In the genomic region with DNA sequence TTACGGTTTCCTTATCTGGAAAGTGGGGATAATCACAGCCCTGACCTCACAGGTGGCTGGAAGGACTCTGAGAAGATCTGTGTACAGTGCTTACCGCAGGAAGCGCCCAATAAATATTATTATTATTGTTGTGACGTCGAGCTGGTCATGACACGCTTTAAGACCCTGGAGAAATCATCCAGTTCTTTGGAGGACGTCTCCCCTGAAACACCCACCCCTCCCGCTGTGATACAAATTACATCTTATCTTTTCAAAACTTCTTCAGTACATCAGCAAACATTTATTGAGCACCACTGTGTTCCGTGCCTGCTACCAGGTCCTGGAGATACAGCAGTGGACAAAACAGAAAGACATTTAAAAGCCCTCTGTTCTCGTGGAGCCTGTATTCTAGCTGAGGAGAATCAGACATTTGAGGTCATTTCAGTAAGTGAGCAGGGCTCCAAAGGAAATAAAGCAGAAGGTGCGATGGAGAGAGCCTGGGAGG, we compare ENCODE assay signal across 9 cellular contexts.
DNase-seq lines count a peak whose midpoint lies in the region; ATAC-seq and TF ChIP-seq lines count a peak whose summit lies in the region.
"Had no signal": no experiment of that assay in that cellular context is flagged by ENCODE, and none has a peak within 500 bp of the region (broad histone marks: within the 10 kb centered on the region; RNA-seq: fewer than 3 reads in every experiment).

No MANE protein-coding gene starts in this region.

- H2BK12ac ChIP-seq in trophoblast cell (ENCODE audit: low read length): peak overlapping the region; percentile 8

- DNase-seq in WERI-Rb-1: no peak
- peak; percentile 57 to 81 for DNase-seq in fibroblast of lung (ENCODE audit: low read depth in 2 of 2)
- DNase-seq in trophoblast cell: no peak
- no peak for DNase-seq in DMS114 treated with DMSO at 0.1 percent for 48 hours (lab: John Stamatoyannopoulos, UW; ENCODE audit: unreplicated experiment)
- DNase-seq in activated effector memory CD4-positive, alpha-beta T cell treated with anti-CD3 and anti-CD28 coated beads, Interleukin-2, amount 50 U/mL, for 16 hours: no peak
- DNase-seq in iPS-NIHi7 (ENCODE audit: extremely low spot score): no peak

- H2BK120ac ChIP-seq in trophoblast cell (ENCODE audit: insufficient read depth, low read length, poor library complexity): no peak overlapping the region

- H2AK5ac ChIP-seq in trophoblast cell (ENCODE audit: low read length): no peak overlapping the region

- H2AFZ ChIP-seq in fibroblast of lung (ENCODE audit: low read length): no peak overlapping the region
- no peak overlapping the region for H2AFZ ChIP-seq in trophoblast cell (ENCODE audit: insufficient read depth, low read length, poor library complexity)

- no peak overlapping the region for H3K23ac ChIP-seq in trophoblast cell (ENCODE audit: low read length)

- no peak for ATAC-seq in HG02884 (IDR thresholded peaks at IDR 0.05; ENCODE audit: unreplicated experiment)
- ATAC-seq: stimulated activated memory B cell treated with anti-CD40 and anti-IgM and Interleukin-4, amounts not matched to agents 10 μg/mL and 1 μg/mL and 100 μg/mL, for 72 hours had no signal

- H3K4ac ChIP-seq in trophoblast cell (ENCODE audit: low read depth, low read length): no peak overlapping the region

- no peak overlapping the region for H4K8ac ChIP-seq in trophoblast cell (ENCODE audit: low read depth, low read length)

- peak overlapping the region in 6 of 11 experiments; percentile 29 to 89 (median 70); a peak in 11 of 22 replicates for H3K4me2 ChIP-seq in BLaER1 treated with 17β-estradiol and CSF1 and Interleukin-3, amounts not matched to agents 10 nM and 100 nM
- H3K4me2 ChIP-seq in fibroblast of lung (ENCODE audit: extremely low read depth, insufficient read depth, low read length) (peak overlapping the region; percentile 75), trophoblast cell (ENCODE audit: low read length) (no peak overlapping the region)

- no peak overlapping the region for H2BK5ac ChIP-seq in trophoblast cell (ENCODE audit: low read depth, low read length, poor library complexity)

- no CpG with 5 or more reads among the region's 11 CpGs for whole genome bisulfite sequencing in trophoblast cell (ENCODE audit: extremely low coverage, insufficient coverage, insufficient read length)

- peaks cover 0 to 66% (median 23%) of the 10 kb centered on the region in 10 experiments; a peak in 16 of 20 replicates for H3K4me1 ChIP-seq in BLaER1 treated with 17β-estradiol and CSF1 and Interleukin-3, amounts not matched to agents 10 nM and 100 nM
- peaks cover 52% of the 10 kb centered on the region for H3K4me1 ChIP-seq in fibroblast of lung (ENCODE audit: control insufficient read depth, extremely low read depth, insufficient read depth, low read length)
- H3K4me1 ChIP-seq in trophoblast cell (ENCODE audit: control insufficient read depth in 1 of 2, insufficient read depth in 2 of 2, low read length in 2 of 2): peaks cover 11 to 17% of the 10 kb centered on the region in 2 experiments

- no peak overlapping the region for H3K14ac ChIP-seq in trophoblast cell (ENCODE audit: low read length)

- H3K79me2 ChIP-seq in fibroblast of lung (ENCODE audit: control insufficient read depth, insufficient read depth, low read length): no peaks in the 10 kb centered on the region
- H3K79me2 ChIP-seq in trophoblast cell (ENCODE audit: control insufficient read depth, insufficient read depth, low read length, poor library complexity): no peaks in the 10 kb centered on the region

- peak overlapping the region; percentile 15 for H4K91ac ChIP-seq in trophoblast cell (ENCODE audit: low read depth, low read length)

- TF ChIP-seq CTCF in WERI-Rb-1 (IDR thresholded peaks at IDR 0.05; ENCODE audit: low read depth, low read length) (no peak), fibroblast of lung (conservative IDR thresholded peaks at IDR 0.05 in 1 of 2, IDR thresholded peaks at IDR 0.05 in 1 of 2; ENCODE audit: low read depth in 1 of 2, low read length in 2 of 2) (no peak)

- H3K79me1 ChIP-seq in trophoblast cell (ENCODE audit: low read length): peaks cover 3% of the 10 kb centered on the region

- H3K4me3 ChIP-seq in BLaER1 treated with 17β-estradiol and CSF1 and Interleukin-3, amounts not matched to agents 10 nM and 100 nM: no peak overlapping the region
- H3K4me3 ChIP-seq in WERI-Rb-1 (ENCODE audit: low read depth, low read length): peak overlapping the region; percentile 39
- H3K4me3 ChIP-seq in fibroblast of lung (replicated peaks in 1 of 4; ENCODE audit: control extremely low read depth in 1 of 4, insufficient read depth in 1 of 4, low read depth in 3 of 4, low read length in 4 of 4): peak overlapping the region in 1 of 4 experiments; percentile 19
- no peak overlapping the region for H3K4me3 ChIP-seq in trophoblast cell (ENCODE audit: low read depth, low read length)

- H3K18ac ChIP-seq in trophoblast cell (ENCODE audit: low read length): no peak overlapping the region

- H4K12ac ChIP-seq in trophoblast cell (ENCODE audit: low read depth, low read length): no peak overlapping the region

- H4K20me1 ChIP-seq in BLaER1 treated with 17β-estradiol and CSF1 and Interleukin-3, amounts not matched to agents 10 nM and 100 nM: no peaks in the 10 kb centered on the region
- H4K20me1 ChIP-seq in fibroblast of lung (ENCODE audit: control insufficient read depth, extremely low read depth, insufficient read depth, low read length): no peaks in the 10 kb centered on the region

- peak overlapping the region in 4 of 11 experiments; percentile 41 to 68 (median 51); a peak in 3 of 22 replicates for H3K9ac ChIP-seq in BLaER1 treated with 17β-estradiol and CSF1 and Interleukin-3, amounts not matched to agents 10 nM and 100 nM
- H3K9ac ChIP-seq in fibroblast of lung (ENCODE audit: insufficient read depth, low read length) (peak overlapping the region; percentile 81), trophoblast cell (ENCODE audit: low read length) (no peak overlapping the region)

- H3K9me3 ChIP-seq in BLaER1 treated with 17β-estradiol and CSF1 and Interleukin-3, amounts not matched to agents 10 nM and 100 nM (replicated peaks in 1 of 11): no peaks in the 10 kb centered on the region
- H3K9me3 ChIP-seq in WERI-Rb-1 (ENCODE audit: severe bottlenecking) (no peaks in the 10 kb centered on the region), fibroblast of lung (ENCODE audit: control insufficient read depth, insufficient read depth, low read depth, low read length) (no peaks in the 10 kb centered on the region), trophoblast cell (ENCODE audit: insufficient read depth, low read depth, low read length) (no peaks in the 10 kb centered on the region)

- H3K27ac ChIP-seq in BLaER1 treated with 17β-estradiol and CSF1 and Interleukin-3, amounts not matched to agents 10 nM and 100 nM: peak overlapping the region in 5 of 11 experiments; percentile 42 to 80 (median 67); a peak in 8 of 22 replicates
- H3K27ac ChIP-seq in WERI-Rb-1 (peak overlapping the region; percentile 82), fibroblast of lung (ENCODE audit: insufficient read depth, low read length) (peak overlapping the region; percentile 99), trophoblast cell (ENCODE audit: low read depth, low read length) (no peak overlapping the region)

- peaks cover 0 to 10% (median 0%) of the 10 kb centered on the region in 11 experiments; a peak in 3 of 22 replicates for H3K27me3 ChIP-seq in BLaER1 treated with 17β-estradiol and CSF1 and Interleukin-3, amounts not matched to agents 10 nM and 100 nM
- H3K27me3 ChIP-seq in WERI-Rb-1 (ENCODE audit: insufficient read depth, low read depth, severe bottlenecking): no peaks in the 10 kb centered on the region
- H3K27me3 ChIP-seq in fibroblast of lung (ENCODE audit: control insufficient read depth, insufficient read depth, low read length): no peaks in the 10 kb centered on the region
- H3K27me3 ChIP-seq in trophoblast cell (ENCODE audit: insufficient read depth, low read length): no peaks in the 10 kb centered on the region

- H3K36me3 ChIP-seq in BLaER1 treated with 17β-estradiol and CSF1 and Interleukin-3, amounts not matched to agents 10 nM and 100 nM: no peaks in the 10 kb centered on the region
- H3K36me3 ChIP-seq in WERI-Rb-1: no peaks in the 10 kb centered on the region
- no peaks in the 10 kb centered on the region for H3K36me3 ChIP-seq in fibroblast of lung (ENCODE audit: control insufficient read depth, insufficient read depth, low read length)
- no peaks in the 10 kb centered on the region for H3K36me3 ChIP-seq in trophoblast cell (ENCODE audit: control insufficient read depth in 1 of 2, insufficient read depth in 2 of 2, low read length in 2 of 2)

Comparison
In these comparisons a context has a peak if more than half of its experiments do, and no peak if none do; other contexts are left out.
1. DNase-seq: peak in fibroblast of lung (2 of 2); none in WERI-Rb-1 (single experiment), trophoblast cell (0 of 2), DMS114 treated with DMSO at 0.1 percent for 48 hours (single experiment), activated effector memory CD4-positive, alpha-beta T cell treated with anti-CD3 and anti-CD28 coated beads, Interleukin-2, amount 50 U/mL, for 16 hours (single experiment) and iPS-NIHi7 (single experiment).